Comparison of ENCODE assay signal across 8 cellular contexts in genomic region chr2:106582431-106583143, GRCh38.
A peak's percentile ranks its signal among the peaks of the same experiment; 100 is the strongest.
DNase-seq lines count a peak whose midpoint lies in the region; ATAC-seq and TF ChIP-seq lines count a peak whose summit lies in the region.

No MANE protein-coding gene starts in this region.

- 7 to 8% (median 8%) methylated on average over 14 of the region's 14 CpGs for WGBS in heart left ventricle, 4 donors

- H3K9me3 Mint-ChIP-seq in activated naive CD8-positive, alpha-beta T cell treated with anti-CD3 and anti-CD28 coated beads for 36 hours, result no peaks in the 10 kb centered on the region

- no peaks in the 10 kb centered on the region for H3K36me3 Mint-ChIP-seq in activated naive CD8-positive, alpha-beta T cell treated with anti-CD3 and anti-CD28 coated beads for 36 hours

- H3K4me1 ChIP-seq in heart left ventricle (peaks cover 0 to 11% (median 6%) of the 10 kb centered on the region in 12 donors), uterus (no peaks in the 10 kb centered on the region)

- peak overlapping the region; percentile 81 for H3K27ac Mint-ChIP-seq in activated naive CD8-positive, alpha-beta T cell treated with anti-CD3 and anti-CD28 coated beads for 36 hours

- peak overlapping the region; percentile 84 for H3K4me3 Mint-ChIP-seq in activated naive CD8-positive, alpha-beta T cell treated with anti-CD3 and anti-CD28 coated beads for 36 hours

- peak; percentile 53 to 85 (median 69) for ATAC-seq in heart left ventricle

- H3K4me3 ChIP-seq in H7 (ENCODE audit: insufficient read depth, low read depth, low read length), result peak overlapping the region; percentile 26
- peak overlapping the region; percentile 61 for H3K4me3 ChIP-seq in SK-N-MC
- H3K4me3 ChIP-seq in heart left ventricle, result peak overlapping the region in 11 of 12 donors; percentile 11 to 49 (median 37)
- peak overlapping the region; percentile 18 to 29 for H3K4me3 ChIP-seq in uterus

- peaks cover 57% of the 10 kb centered on the region for H3K27me3 Mint-ChIP-seq in activated naive CD8-positive, alpha-beta T cell treated with anti-CD3 and anti-CD28 coated beads for 36 hours

- H3K27ac ChIP-seq in SK-N-MC (no peak overlapping the region), heart left ventricle (no peak overlapping the region), uterus (peak overlapping the region; percentile 49 to 53)

- intact Hi-C loops in heart left ventricle (cut with DNase I) (loop anchor here in 8 of 10 donors (1.0 to 10.0 kb wide), 6 partner anchors 19 to 478 kb away; no protein-coding TSS in a partner anchor), posterior cingulate gyrus (cut with DNase I) (loop anchor here (5.0 kb wide), 1 partner anchor 475 kb away; no protein-coding TSS in a partner anchor), uterus (cut with DNase I; ENCODE audit: low total_unique reads) (loop anchor here (10.0 kb wide), 1 partner anchor 478 kb away; no protein-coding TSS in a partner anchor)

- H3K9ac ChIP-seq in SK-N-MC (ENCODE audit: insufficient read length), result no peak overlapping the region

- no peaks in the 10 kb centered on the region for H3K9me3 ChIP-seq in SK-N-MC (ENCODE audit: low read depth, low read length)
- no peaks in the 10 kb centered on the region for H3K9me3 ChIP-seq in heart left ventricle
- no peaks in the 10 kb centered on the region for H3K9me3 ChIP-seq in uterus

- H3K27me3 ChIP-seq in H7 (ENCODE audit: control insufficient read depth, insufficient read depth, low read length) (peaks cover 14% of the 10 kb centered on the region), heart left ventricle (peaks cover 2 to 33% (median 13%) of the 10 kb centered on the region in 9 donors), uterus (no peaks in the 10 kb centered on the region)

- TF ChIP-seq POLR2A in heart left ventricle (IDR thresholded peaks at IDR 0.05), result no peak
- TF ChIP-seq POLR2A in uterus (IDR thresholded peaks at IDR 0.05), result no peak

- in situ Hi-C loops in G401 (cut with HindIII; ENCODE audit: low sequenced_read_pairs), result no loop called here

- DNase-seq in G401 (ENCODE audit: low spot score) (peak; percentile 90), H7 (peak; percentile 91), M059J (ENCODE audit: low read depth) (peak; percentile 73), SK-N-MC (ENCODE audit: low read depth, low spot score) (peak; percentile 52), heart left ventricle (peak; percentile 63 to 77 (median 70)), posterior cingulate gyrus (peak; percentile 62 to 96 (median 79)), uterus (peak; percentile 80 to 84)
- peak; percentile 52 for DNase-seq in activated naive CD8-positive, alpha-beta T cell treated with anti-CD3 and anti-CD28 coated beads for 36 hours

- TF ChIP-seq CTCF in heart left ventricle (IDR thresholded peaks at IDR 0.05) (peak; percentile 65 to 91 (median 84)), uterus (IDR thresholded peaks at IDR 0.05) (peak; percentile 79 to 87 (median 84))

- H3K36me3 ChIP-seq in H7 (replicated peaks; ENCODE audit: control insufficient read depth, insufficient read depth, low read length) (no peaks in the 10 kb centered on the region), SK-N-MC (ENCODE audit: insufficient read depth, low read length) (no peaks in the 10 kb centered on the region), heart left ventricle (no peaks in the 10 kb centered on the region), uterus (no peaks in the 10 kb centered on the region)

- H3K4me1 Mint-ChIP-seq in activated naive CD8-positive, alpha-beta T cell treated with anti-CD3 and anti-CD28 coated beads for 36 hours, result peaks cover 20% of the 10 kb centered on the region

Comparison
In these comparisons a context has a peak if more than half of its experiments do, and no peak if none do; other contexts are left out.
1. H3K27ac ChIP-seq: peak in uterus (2 of 2); none in SK-N-MC (single experiment) and heart left ventricle (0 of 12).
2. Peak in every context shown above with its lines, with median percentiles within 50 percentile points of each other: DNase-seq and H3K4me3 ChIP-seq.